11 cellular contexts compared by ENCODE assay signal in genomic region chr2:181300600-181301291, GRCh38.
A peak's percentile ranks its signal among the peaks of the same experiment; 100 is the strongest.
DNase-seq lines count a peak whose midpoint lies in the region; ATAC-seq lines count a peak whose summit lies in the region.
"Had no signal": no experiment of that assay in that cellular context is flagged by ENCODE, and none has a peak within 500 bp of the region (broad histone marks: within the 10 kb centered on the region; RNA-seq: fewer than 3 reads in every experiment).

No MANE protein-coding gene starts in this region.

- peak overlapping the region; percentile 68 for H3K4me3 Mint-ChIP-seq in activated naive CD4-positive, alpha-beta T cell treated with anti-CD3 and anti-CD28 coated beads for 36 hours
- peak overlapping the region; percentile 77 for H3K4me3 Mint-ChIP-seq in activated naive CD8-positive, alpha-beta T cell treated with anti-CD3 and anti-CD28 coated beads, Interleukin-2, amount 10 ng/mL, durations not matched to agents 7 days and 5 days
- peak overlapping the region; percentile 50 to 72 for H3K4me3 Mint-ChIP-seq in stimulated activated naive CD8-positive, alpha-beta T cell treated with anti-CD3 and anti-CD28 coated beads, Interleukin-15, amount 100 ng/mL, for 72 hours

- H3K27me3 Mint-ChIP-seq in activated naive CD4-positive, alpha-beta T cell treated with anti-CD3 and anti-CD28 coated beads for 36 hours (ENCODE audit: low read depth) = no peaks in the 10 kb centered on the region
- H3K27me3 Mint-ChIP-seq in activated naive CD8-positive, alpha-beta T cell treated with anti-CD3 and anti-CD28 coated beads, Interleukin-2, amount 10 ng/mL, durations not matched to agents 7 days and 5 days = no peaks in the 10 kb centered on the region
- H3K27me3 Mint-ChIP-seq in stimulated activated naive CD8-positive, alpha-beta T cell treated with anti-CD3 and anti-CD28 coated beads, Interleukin-15, amount 100 ng/mL, for 72 hours = no peaks in the 10 kb centered on the region

- POLR2A ChIA-PET in activated naive CD8-positive, alpha-beta T cell treated with anti-CD3 and anti-CD28 coated beads, Interleukin-2, amount 10 ng/mL, durations not matched to agents 7 days and 5 days (lab: Charles Lee) = interaction anchor here (1.0 to 13.2 kb wide), 6 partner anchors 9 to 177 kb away, joined by 3 to 219 read pairs (median 4); partner anchors contain the start of gene ITGA4

- H3K27ac Mint-ChIP-seq in activated naive CD4-positive, alpha-beta T cell treated with anti-CD3 and anti-CD28 coated beads for 36 hours = peak overlapping the region; percentile 83
- peak overlapping the region; percentile 84 for H3K27ac Mint-ChIP-seq in activated naive CD8-positive, alpha-beta T cell treated with anti-CD3 and anti-CD28 coated beads, Interleukin-2, amount 10 ng/mL, durations not matched to agents 7 days and 5 days
- H3K27ac Mint-ChIP-seq in stimulated activated naive CD8-positive, alpha-beta T cell treated with anti-CD3 and anti-CD28 coated beads, Interleukin-15, amount 100 ng/mL, for 72 hours = peak overlapping the region in 1 of 2 donors; percentile 40

- peaks cover 48% of the 10 kb centered on the region for H3K4me1 Mint-ChIP-seq in activated naive CD4-positive, alpha-beta T cell treated with anti-CD3 and anti-CD28 coated beads for 36 hours (ENCODE audit: low read depth)
- H3K4me1 Mint-ChIP-seq in activated naive CD8-positive, alpha-beta T cell treated with anti-CD3 and anti-CD28 coated beads, Interleukin-2, amount 10 ng/mL, durations not matched to agents 7 days and 5 days = peaks cover 48% of the 10 kb centered on the region
- H3K4me1 Mint-ChIP-seq in stimulated activated naive CD8-positive, alpha-beta T cell treated with anti-CD3 and anti-CD28 coated beads, Interleukin-15, amount 100 ng/mL, for 72 hours = peaks cover 56% of the 10 kb centered on the region

- intact Hi-C loops in activated naive CD4-positive, alpha-beta T cell treated with anti-CD3 and anti-CD28 coated beads for 36 hours (cut with micrococcal nuclease) = loop anchor here (5.0 to 10.0 kb wide), 2 partner anchors 382 to 1296 kb away; partner anchors contain the start of genes CWC22 and NEUROD1

- ATAC-seq in activated naive CD8-positive, alpha-beta T cell treated with anti-CD3 and anti-CD28 coated beads, Interleukin-2, amount 10 ng/mL, durations not matched to agents 7 days and 5 days (ENCODE audit: low read depth) = peak; percentile 38
- peak; percentile 73 for ATAC-seq in stimulated activated naive CD8-positive, alpha-beta T cell treated with anti-CD3 and anti-CD28 coated beads, Interleukin-15, amount 100 ng/mL, for 72 hours
- ATAC-seq in GM19351 (IDR thresholded peaks at IDR 0.05; ENCODE audit: unreplicated experiment) = no peak
- ATAC-seq: left lung had no signal

- H3K36me3 Mint-ChIP-seq in activated naive CD4-positive, alpha-beta T cell treated with anti-CD3 and anti-CD28 coated beads for 36 hours (ENCODE audit: low read depth) = peaks cover 10% of the 10 kb centered on the region
- H3K36me3 Mint-ChIP-seq in activated naive CD8-positive, alpha-beta T cell treated with anti-CD3 and anti-CD28 coated beads, Interleukin-2, amount 10 ng/mL, durations not matched to agents 7 days and 5 days = peaks cover 32% of the 10 kb centered on the region

- H3K9me3 Mint-ChIP-seq in activated naive CD4-positive, alpha-beta T cell treated with anti-CD3 and anti-CD28 coated beads for 36 hours = peaks cover 24% of the 10 kb centered on the region
- H3K9me3 Mint-ChIP-seq in activated naive CD8-positive, alpha-beta T cell treated with anti-CD3 and anti-CD28 coated beads, Interleukin-2, amount 10 ng/mL, durations not matched to agents 7 days and 5 days = peaks cover 16% of the 10 kb centered on the region
- peaks cover 23 to 29% of the 10 kb centered on the region in 2 donors for H3K9me3 Mint-ChIP-seq in stimulated activated naive CD8-positive, alpha-beta T cell treated with anti-CD3 and anti-CD28 coated beads, Interleukin-15, amount 100 ng/mL, for 72 hours

- DNase-seq in activated naive CD4-positive, alpha-beta T cell treated with anti-CD3 and anti-CD28 coated beads for 36 hours = no peak
- DNase-seq in activated naive CD4-positive, alpha-beta T cell (lab: John Stamatoyannopoulos, UW) = no peak
- DNase-seq in OCI-M1 (lab: John Stamatoyannopoulos, UW) (peak; percentile 47), HuH-7 (ENCODE audit: low spot score) (no peak), DMS 273 (lab: John Stamatoyannopoulos, UW; ENCODE audit: unreplicated experiment) (no peak)
- DNase-seq in activated naive CD8-positive, alpha-beta T cell treated with anti-CD3 and anti-CD28 coated beads, Interleukin-2, amount 10 ng/mL, durations not matched to agents 7 days and 5 days = no peak
- peak in 1 of 2 donors; percentile 53 for DNase-seq in stimulated activated naive CD8-positive, alpha-beta T cell treated with anti-CD3 and anti-CD28 coated beads, Interleukin-15, amount 100 ng/mL, for 72 hours
- DNase-seq: brain microvascular endothelial cell, NCI-H1417 had no signal

- CTCF ChIA-PET in activated naive CD4-positive, alpha-beta T cell treated with anti-CD3 and anti-CD28 coated beads for 36 hours (lab: Charles Lee) = interaction anchor here (0.9 to 2.2 kb wide), 2 partner anchors 111 to 196 kb away, joined by 3 to 9 read pairs; no protein-coding TSS in a partner anchor
